In the genomic region with DNA sequence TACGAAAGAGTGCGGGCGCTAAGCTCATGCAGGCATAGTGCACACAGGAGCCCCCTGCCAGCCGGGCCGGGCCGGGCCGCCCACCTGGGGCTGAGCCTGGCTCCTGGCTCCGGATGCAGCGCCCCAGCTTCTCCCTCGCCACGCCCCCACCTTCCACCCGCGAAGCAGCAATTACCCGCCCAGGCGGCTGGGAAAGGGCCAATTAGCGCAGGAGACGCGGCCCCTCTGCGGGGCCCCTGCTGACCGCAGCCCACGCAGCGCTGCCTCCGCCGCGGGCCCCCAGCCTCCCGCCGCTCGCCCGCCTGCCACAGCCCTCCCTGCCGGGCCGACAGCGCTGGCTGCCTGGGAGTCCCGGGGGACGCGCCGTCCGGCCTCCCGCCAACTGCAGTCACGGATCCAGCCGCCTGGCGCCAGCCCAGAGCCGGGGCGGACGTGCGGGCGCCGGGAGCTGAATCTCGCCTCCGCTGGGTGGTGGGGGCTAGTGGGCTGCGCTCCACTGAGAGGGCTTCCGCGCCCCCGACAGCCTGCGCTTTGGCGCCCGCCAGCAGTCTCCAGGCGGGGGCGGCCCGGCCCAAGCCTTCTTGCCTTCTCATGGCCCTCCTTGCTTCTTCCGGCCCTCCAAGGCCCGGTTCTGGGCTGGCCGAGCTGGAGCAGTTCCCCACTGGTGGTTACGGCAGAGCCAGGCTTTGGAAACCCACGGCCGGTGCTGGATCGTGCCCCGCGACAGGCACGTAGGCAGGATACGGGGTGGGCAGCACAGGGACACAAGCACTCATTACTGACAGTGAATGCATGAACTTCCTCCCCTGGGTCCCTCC, we compare ENCODE assay signal across 8 cellular contexts. TPM values are rescaled to one million over a fixed set of nuclear protein-coding genes. Genes with fewer than 3 reads are reported as not detected.
DNase-seq lines count a peak whose midpoint lies in the region; ATAC-seq, FAIRE-seq and TF ChIP-seq lines count a peak whose summit lies in the region.

No MANE protein-coding gene starts in this region.

- 3 to 4% methylated on average over 66 to 70 of the region's 70 CpGs for WGBS in pancreas, 2 donors

- peak overlapping the region; percentile 37 for H3K27ac ChIP-seq in SJSA1
- peak overlapping the region in 1 of 4 donors; percentile 8 for H3K27ac ChIP-seq in pancreas
- H3K27ac ChIP-seq in tibial artery = peak overlapping the region; percentile 81 to 84

- no peaks in the 10 kb centered on the region for H3K36me3 Mint-ChIP-seq in activated naive CD4-positive, alpha-beta T cell treated with anti-CD3 and anti-CD28 coated beads, Interleukin-2, amount 50 U/mL, for 72 hours

- ATAC-seq in HG02642 (IDR thresholded peaks at IDR 0.05; ENCODE audit: poor library complexity, unreplicated experiment) (peak; percentile 49), pancreas (peak; percentile 54 to 76 (median 71))
- ATAC-seq in activated naive CD4-positive, alpha-beta T cell treated with anti-CD3 and anti-CD28 coated beads, Interleukin-2, amount 50 U/mL, for 72 hours = peak; percentile 50 to 67

- peak overlapping the region; percentile 45 for H3K4me3 ChIP-seq in SJSA1
- peak overlapping the region; percentile 22 to 59 (median 41) for H3K4me3 ChIP-seq in pancreas
- peak overlapping the region; percentile 56 to 79 for H3K4me3 ChIP-seq in tibial artery

- H3K27me3 ChIP-seq in SJSA1 (replicated peaks) (no peaks in the 10 kb centered on the region), pancreas (no peaks in the 10 kb centered on the region), tibial artery (no peaks in the 10 kb centered on the region)

- TF ChIP-seq CTCF in pancreas (IDR thresholded peaks at IDR 0.05) = peak in 1 of 4 donors; percentile 8
- TF ChIP-seq CTCF in tibial artery (IDR thresholded peaks at IDR 0.05) = peak; percentile 27 to 51

- H3K36me3 ChIP-seq in SJSA1 = no peaks in the 10 kb centered on the region
- no peaks in the 10 kb centered on the region for H3K36me3 ChIP-seq in pancreas
- H3K36me3 ChIP-seq in tibial artery = no peaks in the 10 kb centered on the region

- H3K27ac Mint-ChIP-seq in activated naive CD4-positive, alpha-beta T cell treated with anti-CD3 and anti-CD28 coated beads, Interleukin-2, amount 50 U/mL, for 72 hours = peak overlapping the region; percentile 77 to 88

- no peak for FAIRE-seq in pancreas (lab: Jason Lieb, UNC)

- no peaks in the 10 kb centered on the region for H3K9me3 Mint-ChIP-seq in activated naive CD4-positive, alpha-beta T cell treated with anti-CD3 and anti-CD28 coated beads, Interleukin-2, amount 50 U/mL, for 72 hours

- intact Hi-C loops in cardiac septum (cut with DNase I) (loop anchor here (2.0 kb wide), 1 partner anchor 15 kb away; the partner anchor contains the start of gene CBFB), pancreas (cut with DNase I) (loop anchor here in 1 of 3 donors (10.0 kb wide), 1 partner anchor 171 kb away; the partner anchor contains the start of gene MATCAP1), tibial artery (cut with DNase I; ENCODE audit: low total_unique reads) (no loop called here)

- in situ Hi-C loops in G401 (cut with HindIII; ENCODE audit: low sequenced_read_pairs) = no loop called here

- H3K4me1 ChIP-seq in SJSA1 (replicated peaks) = peaks cover 17% of the 10 kb centered on the region
- no peaks in the 10 kb centered on the region for H3K4me1 ChIP-seq in pancreas
- H3K4me1 ChIP-seq in tibial artery = peaks cover 0 to 28% (median 18%) of the 10 kb centered on the region in 4 donors

- DNase-seq in DMS53 (lab: John Stamatoyannopoulos, UW) = peak; percentile 72
- DNase-seq in SJSA1 (ENCODE audit: low read depth in 1 of 2, low spot score in 2 of 2) = peak; percentile 68 to 79
- DNase-seq in activated naive CD4-positive, alpha-beta T cell treated with anti-CD3 and anti-CD28 coated beads, Interleukin-2, amount 50 U/mL, for 72 hours (ENCODE audit: low spot score in 2 of 2) = peak; percentile 75 to 83
- peak; percentile 91 for DNase-seq in cardiac septum (ENCODE audit: low spot score)
- peak; percentile 38 to 87 (median 74) for DNase-seq in pancreas
- DNase-seq in tibial artery = peak; percentile 73 to 95
- DNase-seq in G401 (ENCODE audit: low spot score) = no peak

- no peaks in the 10 kb centered on the region for H3K9me3 ChIP-seq in SJSA1 (replicated peaks)
- no peaks in the 10 kb centered on the region for H3K9me3 ChIP-seq in pancreas
- no peaks in the 10 kb centered on the region for H3K9me3 ChIP-seq in tibial artery

RNA-seq across cellular contexts. Expression of gene CBFB, which starts 14.9 kb away (rescaled TPM):
- 170 and 181 TPM in 2 replicates for total RNA-seq in SJSA1 (2014; rRNA removed; shearing (Covaris generic))
- total RNA-seq in activated naive CD4-positive, alpha-beta T cell treated with anti-CD3 and anti-CD28 coated beads, Interleukin-2, amount 50 U/mL, for 72 hours = 100 to 1,000 TPM; 119 to 124 TPM
- total RNA-seq in cardiac septum = 33.7 TPM
- 10 to 100 TPM; 13.1 to 27.0 (median 20.1) TPM for total RNA-seq in pancreas
- 10 to 100 TPM; 11.5 to 19.7 TPM for polyA plus RNA-seq in pancreas
- 17.0 and 40.9 TPM in 2 replicates for total RNA-seq in G401 (2014; rRNA removed; shearing (Covaris generic))

RNA-seq across cellular contexts. Expression of gene CES4A, which starts 25.6 kb away (rescaled TPM):
- not detected in 2 replicates for total RNA-seq in SJSA1 (2014; rRNA removed; shearing (Covaris generic))
- total RNA-seq in activated naive CD4-positive, alpha-beta T cell treated with anti-CD3 and anti-CD28 coated beads, Interleukin-2, amount 50 U/mL, for 72 hours = 10 to 100 TPM in 1 of 2 donors, 1 to 10 TPM in 1; 8.2 to 21.3 TPM
- total RNA-seq in cardiac septum (11.9 TPM), pancreas (10 to 100 TPM in 1 of 6 donors, 1 to 10 TPM in 5; 3.2 to 10.2 (median 4.6) TPM)
- polyA plus RNA-seq in pancreas = 10 to 100 TPM; 43.1 to 59.5 TPM
- total RNA-seq in G401 (2014; rRNA removed; shearing (Covaris generic)) = 0.34 TPM in 1 of 2 replicates, not detected in the other

RNA-seq across cellular contexts. Expression of gene CES3, which starts 53.0 kb away (rescaled TPM):
- total RNA-seq in SJSA1 (2014; rRNA removed; shearing (Covaris generic)) = not detected in 2 replicates
- 1 to 10 TPM in 1 of 2 donors, under 1 TPM in 1; 0.73 to 6.8 TPM for total RNA-seq in activated naive CD4-positive, alpha-beta T cell treated with anti-CD3 and anti-CD28 coated beads, Interleukin-2, amount 50 U/mL, for 72 hours
- total RNA-seq in cardiac septum (0.62 TPM), pancreas (1 to 10 TPM; 1.9 to 6.2 (median 4.6) TPM)
- polyA plus RNA-seq in pancreas = 1 to 10 TPM; 4.6 to 7.3 TPM
- total RNA-seq in G401 (2014; rRNA removed; shearing (Covaris generic)) = 3.8 and 4.9 TPM in 2 replicates
